ENCODE assay signal across 8 cellular contexts in the genomic region with DNA sequence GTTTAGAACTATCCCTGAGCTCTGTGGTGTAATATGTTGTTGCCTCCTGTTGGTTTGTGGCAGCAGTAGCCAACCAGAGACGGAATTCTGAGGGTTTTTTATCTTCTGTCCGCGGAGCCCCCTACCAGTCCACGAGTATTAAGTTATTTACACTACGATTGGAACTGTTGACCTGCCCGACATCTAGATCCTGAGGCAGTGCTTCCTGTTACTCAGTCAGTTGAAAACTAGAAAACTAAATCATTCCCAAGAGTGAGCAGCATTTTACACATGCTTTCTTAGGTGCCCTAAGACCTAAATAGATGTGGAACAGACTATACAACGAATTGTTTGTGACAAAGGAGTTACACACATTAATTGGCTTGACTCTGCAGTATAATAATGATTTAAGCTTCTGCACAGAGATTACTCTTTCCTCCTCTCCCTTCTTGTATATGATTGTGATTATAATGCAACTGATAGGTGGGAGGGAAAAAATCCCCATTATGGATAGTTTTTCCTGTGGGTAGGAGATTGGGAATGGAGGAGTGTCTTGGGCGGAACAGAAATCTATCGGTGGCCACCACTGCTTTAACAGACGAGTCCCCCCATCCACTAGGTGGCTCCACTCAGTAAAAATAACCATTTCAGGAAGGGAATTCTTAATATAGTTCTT. TPM values are rescaled to one million over a fixed set of nuclear protein-coding genes. Genes with fewer than 3 reads are reported as not detected.
DNase-seq lines count a peak whose midpoint lies in the region; TF ChIP-seq lines count a peak whose summit lies in the region.

No MANE protein-coding gene starts in this region.

- H4K20me1 ChIP-seq in KMS-11 (ENCODE audit: insufficient read depth) = peaks cover 31% of the 10 kb centered on the region

- peak overlapping the region; percentile 94 for H3K9ac ChIP-seq in KMS-11

- peaks cover 51% of the 10 kb centered on the region for H3K79me2 ChIP-seq in KMS-11 (ENCODE audit: insufficient read depth, low read depth)

- peak overlapping the region; percentile 93 for H3K4me2 ChIP-seq in KMS-11

- H2AFZ ChIP-seq in KMS-11 (ENCODE audit: low read depth) = peak overlapping the region; percentile 27; the same call in 1 of the 2 replicates

- H3K27ac ChIP-seq in KMS-11 (peak overlapping the region; percentile 89), angular gyrus (ENCODE audit: low read depth, low read length) (peak overlapping the region; percentile 87)

- H3K36me3 ChIP-seq in KMS-11 (ENCODE audit: insufficient read depth) = peaks cover 24% of the 10 kb centered on the region

- peak overlapping the region; percentile 21 for H3K4me3 ChIP-seq in KMS-11 (IDR thresholded peaks at IDR 0.05; ENCODE audit: insufficient read depth, low read depth, low read length)

- no peaks in the 10 kb centered on the region for H3K27me3 ChIP-seq in KMS-11 (ENCODE audit: insufficient read depth, low read depth)

- H3K4me1 ChIP-seq in KMS-11 (ENCODE audit: low read depth, poor library complexity, severe bottlenecking) = peaks cover 23% of the 10 kb centered on the region

- peak; percentile 85 for TF ChIP-seq CTCF in KMS-11 (conservative IDR thresholded peaks at IDR 0.05; ENCODE audit: low read depth, low read length)

- DNase-seq in SIG-M5 treated with dmso at 0.1 percent for 504 hours (lab: John Stamatoyannopoulos, UW; ENCODE audit: unreplicated experiment) (peak; percentile 80), SIG-M5 (lab: John Stamatoyannopoulos, UW) (no peak), RPMI7951 (ENCODE audit: low read depth) (peak; percentile 57), iPS-NIHi7 (ENCODE audit: extremely low spot score) (peak; percentile 44), ureter (ENCODE audit: low spot score) (no peak)
- peak in 2 of 3 donors; percentile 18 to 52 for DNase-seq in stimulated activated CD4-positive, alpha-beta T cell treated with anti-CD3 and anti-CD28 coated beads, Interleukin-12 subunit alpha, Interleukin-12 subunit beta, amount 100 ng/mL, for 48 hours (ENCODE audit: low read depth in 2 of 3, low spot score in 1 of 3)

RNA-seq across cellular contexts. Expression of gene PTP4A1, which starts 1.7 kb away (rescaled TPM):
- total RNA-seq in RPMI7951 (2014; rRNA removed; shearing (Covaris generic)) = 10.1 and 15.1 TPM in 2 replicates
- total RNA-seq in ureter = 55.6 TPM

Comparison
In these comparisons a context has a peak if more than half of its experiments do, and no peak if none do; other contexts are left out.
1. DNase-seq: peak in SIG-M5 treated with dmso at 0.1 percent for 504 hours (single experiment), RPMI7951 (single experiment), iPS-NIHi7 (single experiment) and stimulated activated CD4-positive, alpha-beta T cell treated with anti-CD3 and anti-CD28 coated beads, Interleukin-12 subunit alpha, Interleukin-12 subunit beta, amount 100 ng/mL, for 48 hours (2 of 3); none in SIG-M5 (single experiment) and ureter (single experiment).